In genomic region chr9:87812375-87813118, GRCh38 we compare ENCODE assay signal across 9 cellular contexts.
DNase-seq lines count a peak whose midpoint lies in the region; ATAC-seq and TF ChIP-seq lines count a peak whose summit lies in the region.
"Had no signal": no experiment of that assay in that cellular context is flagged by ENCODE, and none has a peak within 500 bp of the region (broad histone marks: within the 10 kb centered on the region; RNA-seq: fewer than 3 reads in every experiment).

No MANE protein-coding gene starts in this region.

- intact Hi-C loops in Right ventricle myocardium superior (cut with DNase I): loop anchor here (2.0 kb wide), 1 partner anchor 134 kb away; no protein-coding TSS in a partner anchor

- no peak overlapping the region for H3K27ac Mint-ChIP-seq in HFFc6

- peaks cover 13% of the 10 kb centered on the region for H3K4me1 Mint-ChIP-seq in HFFc6 (ENCODE audit: low read depth)
- H3K4me1 Mint-ChIP-seq in activated T-cell treated with anti-CD3 and anti-CD28 coated beads, Interleukin-2, amount 50 U/mL, for 4 hours (ENCODE audit: low read depth): peaks cover 13% of the 10 kb centered on the region

- peaks cover 24 to 38% (median 27%) of the 10 kb centered on the region in 11 experiments for H3K9me3 ChIP-seq in BLaER1 treated with 17β-estradiol and CSF1 and Interleukin-3, amounts not matched to agents 10 nM and 100 nM (replicated peaks in 1 of 11)

- DNase-seq in HFFc6 (peak; percentile 58), Right ventricle myocardium superior (no peak), NCI-H2107 treated with DMSO at 0.1 percent for 48 hours (lab: John Stamatoyannopoulos, UW; ENCODE audit: unreplicated experiment) (no peak), mucosa of gallbladder (ENCODE audit: low spot score) (no peak)
- DNase-seq in activated T-cell treated with anti-CD3 and anti-CD28 coated beads, Interleukin-2, amount 50 U/mL, for 4 hours: no peak
- DNase-seq in stimulated activated CD4-positive, alpha-beta T cell treated with anti-CD3 and anti-CD28 coated beads, Interleukin-12 subunit alpha, Interleukin-12 subunit beta, amount 100 ng/mL, for 48 hours (ENCODE audit: low read depth in 2 of 3, low spot score in 1 of 3): peak; percentile 20 to 40 (median 37)
- DNase-seq: left cardiac atrium had no signal

- H3K4me1 ChIP-seq in BLaER1 treated with 17β-estradiol and CSF1 and Interleukin-3, amounts not matched to agents 10 nM and 100 nM: peaks cover 9 to 62% (median 12%) of the 10 kb centered on the region in 10 experiments; a peak in 18 of 20 replicates

- H3K27me3 ChIP-seq in BLaER1 treated with 17β-estradiol and CSF1 and Interleukin-3, amounts not matched to agents 10 nM and 100 nM: peaks cover 0 to 25% (median 0%) of the 10 kb centered on the region in 11 experiments; a peak in 6 of 22 replicates

- TF ChIP-seq CTCF in HFFc6 (IDR thresholded peaks at IDR 0.05): peak; percentile 92

- H3K4me3 ChIP-seq in BLaER1 treated with 17β-estradiol and CSF1 and Interleukin-3, amounts not matched to agents 10 nM and 100 nM: no peak overlapping the region

- peaks cover 0 to 7% (median 0%) of the 10 kb centered on the region in 11 experiments; a peak in 1 of 22 replicates for H3K36me3 ChIP-seq in BLaER1 treated with 17β-estradiol and CSF1 and Interleukin-3, amounts not matched to agents 10 nM and 100 nM

- no peaks in the 10 kb centered on the region for H4K20me1 ChIP-seq in BLaER1 treated with 17β-estradiol and CSF1 and Interleukin-3, amounts not matched to agents 10 nM and 100 nM

- peaks cover 7% of the 10 kb centered on the region; the same call in 1 of the 2 replicates for H3K9me3 Mint-ChIP-seq in HFFc6
- H3K9me3 Mint-ChIP-seq in activated T-cell treated with anti-CD3 and anti-CD28 coated beads, Interleukin-2, amount 50 U/mL, for 4 hours: no peaks in the 10 kb centered on the region

- H3K9ac ChIP-seq in BLaER1 treated with 17β-estradiol and CSF1 and Interleukin-3, amounts not matched to agents 10 nM and 100 nM: no peak overlapping the region

- H3K4me2 ChIP-seq in BLaER1 treated with 17β-estradiol and CSF1 and Interleukin-3, amounts not matched to agents 10 nM and 100 nM: peak overlapping the region; percentile 16 to 75 (median 48); a peak in 21 of 22 replicates

- no peaks in the 10 kb centered on the region for H3K36me3 Mint-ChIP-seq in HFFc6 (ENCODE audit: low read depth)
- no peaks in the 10 kb centered on the region for H3K36me3 Mint-ChIP-seq in activated T-cell treated with anti-CD3 and anti-CD28 coated beads, Interleukin-2, amount 50 U/mL, for 4 hours (ENCODE audit: insufficient read depth)

- peak overlapping the region in 1 of 11 experiments; percentile 2; a peak in 1 of 22 replicates for H3K27ac ChIP-seq in BLaER1 treated with 17β-estradiol and CSF1 and Interleukin-3, amounts not matched to agents 10 nM and 100 nM

- no peak overlapping the region for H3K4me3 Mint-ChIP-seq in HFFc6
- H3K4me3 Mint-ChIP-seq in activated T-cell treated with anti-CD3 and anti-CD28 coated beads, Interleukin-2, amount 50 U/mL, for 4 hours: no peak overlapping the region

- H3K27me3 Mint-ChIP-seq in HFFc6 (ENCODE audit: insufficient read depth): peaks cover 12% of the 10 kb centered on the region
- peaks cover 7% of the 10 kb centered on the region for H3K27me3 Mint-ChIP-seq in activated T-cell treated with anti-CD3 and anti-CD28 coated beads, Interleukin-2, amount 50 U/mL, for 4 hours (ENCODE audit: low read depth)

- peak; percentile 87 to 91 for ATAC-seq in activated T-cell treated with anti-CD3 and anti-CD28 coated beads, Interleukin-2, amount 50 U/mL, for 4 hours
- ATAC-seq in Right ventricle myocardium superior (ENCODE audit: poor library complexity) (peak; percentile 58), HG03354 (IDR thresholded peaks at IDR 0.05; ENCODE audit: poor library complexity, severe bottlenecking, unreplicated experiment) (no peak)

Comparison
In these comparisons a context has a peak if more than half of its experiments do, and no peak if none do; other contexts are left out.
1. DNase-seq: peak in HFFc6 (single experiment) and stimulated activated CD4-positive, alpha-beta T cell treated with anti-CD3 and anti-CD28 coated beads, Interleukin-12 subunit alpha, Interleukin-12 subunit beta, amount 100 ng/mL, for 48 hours (3 of 3); none in activated T-cell treated with anti-CD3 and anti-CD28 coated beads, Interleukin-2, amount 50 U/mL, for 4 hours (single experiment), Right ventricle myocardium superior (single experiment), NCI-H2107 treated with DMSO at 0.1 percent for 48 hours (single experiment) and mucosa of gallbladder (single experiment).